ENCODE assay signal across 23 cellular contexts in the genomic region with DNA sequence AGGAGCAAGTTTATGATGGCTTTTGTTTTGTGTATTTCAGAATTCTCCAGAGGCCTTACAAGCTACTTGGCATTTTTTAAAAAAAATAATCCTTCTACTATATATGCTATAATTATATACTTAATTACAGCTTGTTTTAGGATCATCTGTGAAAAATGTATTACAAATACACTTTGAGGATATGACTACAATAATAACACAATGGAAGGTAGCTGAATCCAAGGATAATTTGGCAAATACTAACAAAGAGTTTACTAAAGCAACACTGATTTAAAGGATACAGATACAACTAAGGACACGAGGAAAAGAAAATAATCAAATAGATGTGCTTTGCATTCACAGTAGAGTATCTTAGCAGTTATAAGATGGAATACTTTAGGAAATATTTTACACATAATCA.
"Had no signal": no experiment of that assay in that cellular context is flagged by ENCODE, and none has a peak within 500 bp of the region (broad histone marks: within the 10 kb centered on the region; RNA-seq: fewer than 3 reads in every experiment).

No MANE protein-coding gene starts in this region.

- H3K9me3 ChIP-seq: gastroesophageal sphincter, heart left ventricle, left lung, mucosa of descending colon, pancreas, right lobe of liver, thyroid gland had no signal

- H3K36me3 Mint-ChIP-seq: mesothelial cell of epicardium, naive B cell had no signal

- H3K4me1 Mint-ChIP-seq: naive B cell; stimulated activated naive CD8-positive, alpha-beta T cell treated with anti-CD3 and anti-CD28 coated beads, Interleukin-15, amount 100 ng/mL, for 72 hours had no signal

- H3K27me3 Mint-ChIP-seq: stimulated activated naive CD8-positive, alpha-beta T cell treated with anti-CD3 and anti-CD28 coated beads, Interleukin-15, amount 100 ng/mL, for 72 hours had no signal

- H3K27ac Mint-ChIP-seq: effector memory CD8-positive, alpha-beta T cell; mesothelial cell of epicardium; nephron progenitor cell; stimulated activated naive CD8-positive, alpha-beta T cell treated with anti-CD3 and anti-CD28 coated beads, Interleukin-15, amount 100 ng/mL, for 72 hours had no signal

- H3K27ac ChIP-seq: left lung had no signal

- H3K27me3 ChIP-seq: gastroesophageal sphincter, heart left ventricle, hepatocyte, left lung, pancreas, right lobe of liver, thyroid gland had no signal

- DNase-seq: effector memory CD8-positive, alpha-beta T cell; heart left ventricle; left cardiac atrium; left lung; mesenchymal stem cell; mucosa of descending colon; naive B cell; nephron progenitor cell; nucleus accumbens; pancreas; right lobe of liver; small intestine; stimulated activated CD4-positive, alpha-beta T cell treated with anti-CD3 and anti-CD28 coated beads, Interleukin-15, amount 100 ng/mL, for 24 hours; stimulated activated CD4-positive, alpha-beta T cell treated with anti-CD3 and anti-CD28 coated beads, Interleukin-4, amount 100 ng/mL, for 1 hour; stimulated activated CD8-positive, alpha-beta memory T cell treated with anti-CD3 and anti-CD28 coated beads, Interleukin-4, amount 100 ng/mL, for 48 hours; stimulated activated naive CD4-positive, alpha-beta T cell; stimulated activated naive CD8-positive, alpha-beta T cell treated with anti-CD3 and anti-CD28 coated beads, Interleukin-15, amount 100 ng/mL, for 72 hours; thyroid gland; trophoblast cell had no signal

- H3K4me3 ChIP-seq: coronary artery, gastroesophageal sphincter, heart left ventricle, hepatocyte, left lung, mucosa of descending colon, right lobe of liver, thyroid gland had no signal

- H3K4me3 Mint-ChIP-seq: effector memory CD8-positive, alpha-beta T cell; mesothelial cell of epicardium; naive B cell; nephron progenitor cell; stimulated activated naive CD8-positive, alpha-beta T cell treated with anti-CD3 and anti-CD28 coated beads, Interleukin-15, amount 100 ng/mL, for 72 hours had no signal

- ATAC-seq: effector memory CD8-positive, alpha-beta T cell; gastroesophageal sphincter; heart left ventricle; left cardiac atrium; left lung; mucosa of descending colon; right lobe of liver; stimulated activated naive CD8-positive, alpha-beta T cell treated with anti-CD3 and anti-CD28 coated beads, Interleukin-15, amount 100 ng/mL, for 72 hours had no signal

- H3K9me3 Mint-ChIP-seq: effector memory CD8-positive, alpha-beta T cell; mesothelial cell of epicardium; naive B cell; nephron progenitor cell; stimulated activated naive CD8-positive, alpha-beta T cell treated with anti-CD3 and anti-CD28 coated beads, Interleukin-15, amount 100 ng/mL, for 72 hours had no signal

- H3K36me3 ChIP-seq: gastroesophageal sphincter, heart left ventricle, left lung, pancreas, right lobe of liver, thyroid gland had no signal
